9 cellular contexts compared by ENCODE assay signal in genomic region chr17:69575346-69575761, GRCh38.
DNase-seq lines count a peak whose midpoint lies in the region; ATAC-seq, FAIRE-seq and TF ChIP-seq lines count a peak whose summit lies in the region.
"Had no signal": no experiment of that assay in that cellular context is flagged by ENCODE, and none has a peak within 500 bp of the region (broad histone marks: within the 10 kb centered on the region; RNA-seq: fewer than 3 reads in every experiment).

No MANE protein-coding gene starts in this region.

- no peaks in the 10 kb centered on the region for H3K9me1 ChIP-seq in endothelial cell of umbilical vein (replicated peaks; ENCODE audit: control insufficient read depth, extremely low read depth, insufficient read depth, low read length)

- H3K9me3 ChIP-seq in endothelial cell of umbilical vein (replicated peaks; ENCODE audit: control insufficient read depth, insufficient read depth, low read length), result no peaks in the 10 kb centered on the region
- H3K9me3 ChIP-seq in parathyroid adenoma (ENCODE audit: control insufficient read depth, low read length), result no peaks in the 10 kb centered on the region

- POLR2A ChIA-PET in endothelial cell of umbilical vein (lab: Charles Lee), result interaction anchor here (0.6 kb wide), 1 partner anchor 63 kb away, joined by 4 read pairs; no protein-coding TSS in a partner anchor

- H3K27me3 ChIP-seq in endothelial cell of umbilical vein (ENCODE audit: control insufficient read depth in 2 of 2, insufficient read depth in 2 of 2, low read length in 2 of 2), result peaks cover 5 to 12% of the 10 kb centered on the region in 2 experiments
- H3K27me3 ChIP-seq in parathyroid adenoma (ENCODE audit: control insufficient read depth, insufficient read depth, low read length), result no peaks in the 10 kb centered on the region

- no peaks in the 10 kb centered on the region for H3K79me2 ChIP-seq in endothelial cell of umbilical vein (ENCODE audit: control insufficient read depth, insufficient read depth, low read length)
- no peaks in the 10 kb centered on the region for H3K79me2 ChIP-seq in parathyroid adenoma

- BruUV-seq in endothelial cell of umbilical vein (replicated peaks; lab: Mats Ljungman, UMichigan), result no TSS peak

- no peak for ATAC-seq in HG02623 (IDR thresholded peaks at IDR 0.05; ENCODE audit: unreplicated experiment)

- no peaks in the 10 kb centered on the region for H4K20me1 ChIP-seq in endothelial cell of umbilical vein (replicated peaks; ENCODE audit: control insufficient read depth, extremely low read depth, insufficient read depth, low read length)

- H2AFZ ChIP-seq in endothelial cell of umbilical vein (ENCODE audit: low read depth, low read length), result no peak overlapping the region
- peak overlapping the region; percentile 38 for H2AFZ ChIP-seq in parathyroid adenoma

- H3K4me3 ChIP-seq in endothelial cell of umbilical vein (replicated peaks in 1 of 3; ENCODE audit: insufficient read depth in 1 of 3, low read depth in 1 of 3, low read length in 3 of 3), result no peak overlapping the region
- H3K4me3 ChIP-seq in parathyroid adenoma (ENCODE audit: low read depth, low read length), result no peak overlapping the region

- no peak for TF ChIP-seq CTCF in endothelial cell of umbilical vein (IDR thresholded peaks at IDR 0.05; ENCODE audit: extremely low read depth in 1 of 2, insufficient read depth in 1 of 2, low read depth in 1 of 2, low read length in 2 of 2)
- no peak for TF ChIP-seq CTCF in parathyroid adenoma (IDR thresholded peaks at IDR 0.05)

- TF ChIP-seq POLR2A in endothelial cell of umbilical vein (IDR thresholded peaks at IDR 0.05; ENCODE audit: low read depth, low read length), result no peak

- H3K4me1 ChIP-seq in endothelial cell of umbilical vein (ENCODE audit: control insufficient read depth, extremely low read depth, insufficient read depth, low read length) (peaks cover 18% of the 10 kb centered on the region), parathyroid adenoma (peaks cover 11% of the 10 kb centered on the region)

- dilution Hi-C loops in endothelial cell of umbilical vein (cut with MboI; ENCODE audit: extremely low pct_ligation_motif_present, low sequenced_read_pairs), result no loop called here

- H3K36me3 ChIP-seq in endothelial cell of umbilical vein (ENCODE audit: control insufficient read depth in 2 of 2, extremely low read depth in 1 of 2, insufficient read depth in 2 of 2, low read length in 2 of 2) (no peaks in the 10 kb centered on the region), parathyroid adenoma (ENCODE audit: control insufficient read depth, insufficient read depth, low read length) (no peaks in the 10 kb centered on the region)

- intact Hi-C loops in endothelial cell of umbilical vein (cut with micrococcal nuclease), result loop anchor here (2.0 kb wide), 1 partner anchor 19 kb away; no protein-coding TSS in a partner anchor

- H3K4me2 ChIP-seq in endothelial cell of umbilical vein (ENCODE audit: insufficient read depth, low read length) (no peak overlapping the region), parathyroid adenoma (ENCODE audit: low read length) (no peak overlapping the region)

- FAIRE-seq in endothelial cell of umbilical vein (lab: Jason Lieb, UNC), result no peak

- H3K9ac ChIP-seq in endothelial cell of umbilical vein (replicated peaks; ENCODE audit: extremely low read depth, insufficient read depth, low read length) (no peak overlapping the region), parathyroid adenoma (no peak overlapping the region)

- H3K27ac ChIP-seq in endothelial cell of umbilical vein (ENCODE audit: insufficient read depth, low read depth, low read length) (no peak overlapping the region), parathyroid adenoma (peak overlapping the region; percentile 17)

- peak; percentile 73 for DNase-seq in Daoy (ENCODE audit: low read depth)
- DNase-seq in NCI-H2107 treated with DMSO at 0.1 percent for 48 hours (lab: John Stamatoyannopoulos, UW; ENCODE audit: unreplicated experiment), result peak; percentile 49
- DNase-seq in endothelial cell of umbilical vein (ENCODE audit: low read depth, low spot score), result peak; percentile 82
- no peak for DNase-seq in NCI-H526 treated with DMSO at 0.1 percent for 48 hours (lab: John Stamatoyannopoulos, UW)
- no peak for DNase-seq in NCI-H748 (lab: John Stamatoyannopoulos, UW; ENCODE audit: unreplicated experiment)
- DNase-seq in MV-4-11 (lab: John Stamatoyannopoulos, UW), result no peak
- DNase-seq: activated naive CD4-positive, alpha-beta T cell had no signal

- CTCF ChIA-PET in endothelial cell of umbilical vein (lab: Charles Lee), result interaction anchor here (1.2 to 4.1 kb wide), 9 partner anchors 23 to 1047 kb away, joined by 3 to 23 read pairs (median 5); no protein-coding TSS in a partner anchor

TF ChIP-seq in endothelial cell of umbilical vein, 7 proteins besides CTCF, POLR2A, EP300 and RAD21:
- TF ChIP-seq JUN (IDR thresholded peaks at IDR 0.05; ENCODE audit: borderline replicate concordance, insufficient read depth, insufficient read length, low read depth) (no peak), POLR2AphosphoS5 (IDR thresholded peaks at IDR 0.05; ENCODE audit: insufficient read depth, low read depth, low read length) (no peak), MYC (IDR thresholded peaks at IDR 0.05; ENCODE audit: low read depth, low read length) (no peak)
- TF ChIP-seq, protein P1, sequence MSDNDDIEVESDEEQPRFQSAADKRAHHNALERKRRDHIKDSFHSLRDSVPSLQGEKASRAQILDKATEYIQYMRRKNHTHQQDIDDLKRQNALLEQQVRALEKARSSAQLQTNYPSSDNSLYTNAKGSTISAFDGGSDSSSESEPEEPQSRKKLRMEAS (IDR thresholded peaks at IDR 0.05; ENCODE audit: insufficient read depth, insufficient read length), result no peak

Comparison
In these comparisons a context has a peak if more than half of its experiments do, and no peak if none do; other contexts are left out.
1. DNase-seq: peak in Daoy (single experiment), NCI-H2107 treated with DMSO at 0.1 percent for 48 hours (single experiment) and endothelial cell of umbilical vein (single experiment); none in NCI-H526 treated with DMSO at 0.1 percent for 48 hours (single experiment), NCI-H748 (single experiment) and MV-4-11 (single experiment).